1 cellular context compared by ENCODE assay signal in the genomic region with DNA sequence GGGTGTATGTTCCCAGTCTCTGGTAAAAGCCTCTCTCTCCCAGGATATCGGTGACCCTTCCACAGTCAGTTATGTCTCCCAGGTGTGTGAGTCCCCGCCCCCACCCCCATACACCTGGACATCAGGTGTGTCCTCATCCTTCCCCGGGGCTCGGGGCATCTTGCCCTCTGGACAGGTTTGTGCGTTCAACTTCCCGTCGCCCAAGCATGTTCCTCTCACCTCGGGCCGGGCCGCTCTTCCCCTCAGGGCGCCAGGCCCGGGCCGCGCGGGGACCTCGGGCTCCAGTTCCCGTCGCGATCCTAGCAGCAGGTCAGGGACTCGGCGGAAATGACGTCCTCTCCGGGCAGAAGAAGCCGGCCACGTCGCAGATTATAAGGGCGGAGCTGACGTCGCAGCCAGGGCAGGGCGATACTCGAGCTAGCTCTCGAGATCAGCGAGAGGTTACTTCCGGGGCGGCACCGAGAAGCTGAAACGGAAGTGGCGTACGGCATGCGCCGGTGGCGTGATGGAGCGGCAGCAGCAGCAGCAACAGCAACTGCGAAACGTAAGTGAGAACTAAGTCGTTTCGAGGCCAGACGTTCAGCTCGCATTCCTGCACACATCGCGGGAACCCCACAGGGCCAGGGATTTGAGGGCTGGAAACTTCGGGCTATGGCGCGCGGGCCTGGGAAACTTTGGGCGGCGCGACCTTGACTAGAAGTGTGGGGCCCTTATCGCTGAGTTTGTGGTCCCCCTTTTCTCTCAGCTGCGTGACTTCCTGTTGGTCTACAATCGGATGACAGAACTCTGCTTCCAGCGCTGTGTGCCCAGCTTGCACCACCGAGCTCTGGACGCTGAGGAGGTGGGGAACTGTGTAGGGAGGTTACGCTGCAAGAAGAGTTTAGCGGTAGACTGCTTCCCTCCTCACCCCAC.
A peak's percentile ranks its signal among the peaks of the same experiment; 100 is the strongest.
TF ChIP-seq lines count a peak whose summit lies in the region.

A gene with protein sequence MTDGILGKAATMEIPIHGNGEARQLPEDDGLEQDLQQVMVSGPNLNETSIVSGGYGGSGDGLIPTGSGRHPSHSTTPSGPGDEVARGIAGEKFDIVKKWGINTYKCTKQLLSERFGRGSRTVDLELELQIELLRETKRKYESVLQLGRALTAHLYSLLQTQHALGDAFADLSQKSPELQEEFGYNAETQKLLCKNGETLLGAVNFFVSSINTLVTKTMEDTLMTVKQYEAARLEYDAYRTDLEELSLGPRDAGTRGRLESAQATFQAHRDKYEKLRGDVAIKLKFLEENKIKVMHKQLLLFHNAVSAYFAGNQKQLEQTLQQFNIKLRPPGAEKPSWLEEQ (minus strand): TSS at position 320 of the 912 bp plus-strand sequence. CDS start 910 bp downstream, outside the sequence.
A gene with protein sequence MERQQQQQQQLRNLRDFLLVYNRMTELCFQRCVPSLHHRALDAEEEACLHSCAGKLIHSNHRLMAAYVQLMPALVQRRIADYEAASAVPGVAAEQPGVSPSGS (plus strand): TSS at position 490 of the 912 bp plus-strand sequence. CDS start 16 bp downstream, at position 506.

TF ChIP-seq in HepG2, 621 proteins besides CTCF, POLR2A, EP300 and RAD21 (continued from another document and continues in another):
- TF ChIP-seq, protein P1, sequence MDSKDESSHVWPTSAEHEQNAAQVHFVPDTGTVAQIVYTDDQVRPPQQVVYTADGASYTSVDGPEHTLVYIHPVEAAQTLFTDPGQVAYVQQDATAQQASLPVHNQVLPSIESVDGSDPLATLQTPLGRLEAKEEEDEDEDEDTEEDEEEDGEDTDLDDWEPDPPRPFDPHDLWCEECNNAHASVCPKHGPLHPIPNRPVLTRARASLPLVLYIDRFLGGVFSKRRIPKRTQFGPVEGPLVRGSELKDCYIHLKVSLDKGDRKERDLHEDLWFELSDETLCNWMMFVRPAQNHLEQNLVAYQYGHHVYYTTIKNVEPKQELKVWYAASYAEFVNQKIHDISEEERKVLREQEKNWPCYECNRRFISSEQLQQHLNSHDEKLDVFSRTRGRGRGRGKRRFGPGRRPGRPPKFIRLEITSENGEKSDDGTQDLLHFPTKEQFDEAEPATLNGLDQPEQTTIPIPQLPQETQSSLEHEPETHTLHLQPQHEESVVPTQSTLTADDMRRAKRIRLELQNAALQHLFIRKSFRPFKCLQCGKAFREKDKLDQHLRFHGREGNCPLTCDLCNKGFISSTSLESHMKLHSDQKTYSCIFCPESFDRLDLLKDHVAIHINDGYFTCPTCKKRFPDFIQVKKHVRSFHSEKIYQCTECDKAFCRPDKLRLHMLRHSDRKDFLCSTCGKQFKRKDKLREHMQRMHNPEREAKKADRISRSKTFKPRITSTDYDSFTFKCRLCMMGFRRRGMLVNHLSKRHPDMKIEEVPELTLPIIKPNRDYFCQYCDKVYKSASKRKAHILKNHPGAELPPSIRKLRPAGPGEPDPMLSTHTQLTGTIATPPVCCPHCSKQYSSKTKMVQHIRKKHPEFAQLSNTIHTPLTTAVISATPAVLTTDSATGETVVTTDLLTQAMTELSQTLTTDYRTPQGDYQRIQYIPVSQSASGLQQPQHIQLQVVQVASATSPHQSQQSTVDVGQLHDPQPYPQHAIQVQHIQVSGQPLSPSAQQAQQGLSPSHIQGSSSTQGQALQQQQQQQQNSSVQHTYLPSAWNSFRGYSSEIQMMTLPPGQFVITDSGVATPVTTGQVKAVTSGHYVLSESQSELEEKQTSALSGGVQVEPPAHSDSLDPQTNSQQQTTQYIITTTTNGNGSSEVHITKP (CRISPR knock-in tag; IDR thresholded peaks at IDR 0.05; ENCODE audit: low read depth) = no peak
- TF ChIP-seq, protein P2, sequence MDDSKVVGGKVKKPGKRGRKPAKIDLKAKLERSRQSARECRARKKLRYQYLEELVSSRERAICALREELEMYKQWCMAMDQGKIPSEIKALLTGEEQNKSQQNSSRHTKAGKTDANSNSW (CRISPR knock-in tag; IDR thresholded peaks at IDR 0.05; ENCODE audit: borderline replicate concordance) = 0 out of 2 replicates have a peak, but pooled peaks have one; percentile 85
- TF ChIP-seq TGIF2 (CRISPR knock-in tag; IDR thresholded peaks at IDR 0.05) = no peak; the same call in 1 of the 2 replicates
- TF ChIP-seq ZNF564 (CRISPR knock-in tag; IDR thresholded peaks at IDR 0.05) = no peak
- TF ChIP-seq, protein P3, sequence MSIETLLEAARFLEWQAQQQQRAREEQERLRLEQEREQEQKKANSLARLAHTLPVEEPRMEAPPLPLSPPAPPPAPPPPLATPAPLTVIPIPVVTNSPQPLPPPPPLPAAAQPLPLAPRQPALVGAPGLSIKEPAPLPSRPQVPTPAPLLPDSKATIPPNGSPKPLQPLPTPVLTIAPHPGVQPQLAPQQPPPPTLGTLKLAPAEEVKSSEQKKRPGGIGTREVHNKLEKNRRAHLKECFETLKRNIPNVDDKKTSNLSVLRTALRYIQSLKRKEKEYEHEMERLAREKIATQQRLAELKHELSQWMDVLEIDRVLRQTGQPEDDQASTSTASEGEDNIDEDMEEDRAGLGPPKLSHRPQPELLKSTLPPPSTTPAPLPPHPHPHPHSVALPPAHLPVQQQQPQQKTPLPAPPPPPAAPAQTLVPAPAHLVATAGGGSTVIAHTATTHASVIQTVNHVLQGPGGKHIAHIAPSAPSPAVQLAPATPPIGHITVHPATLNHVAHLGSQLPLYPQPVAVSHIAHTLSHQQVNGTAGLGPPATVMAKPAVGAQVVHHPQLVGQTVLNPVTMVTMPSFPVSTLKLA (IDR thresholded peaks at IDR 0.05) = peak; percentile 67; the same call in 1 of the 2 replicates
- TF ChIP-seq ZSCAN12 (CRISPR knock-in tag; IDR thresholded peaks at IDR 0.05) = no peak
- 0 out of 2 replicates have a peak, but pooled peaks have one; percentile 60 for TF ChIP-seq HOXA9 (CRISPR knock-in tag; IDR thresholded peaks at IDR 0.05; ENCODE audit: borderline replicate concordance)
- TF ChIP-seq IKZF1 (IDR thresholded peaks at IDR 0.05) = no peak
- 0 out of 2 replicates have a peak, but pooled peaks have one; percentile 61 for TF ChIP-seq KLF6 (CRISPR knock-in tag; IDR thresholded peaks at IDR 0.05)
- TF ChIP-seq DR1 (CRISPR knock-in tag; IDR thresholded peaks at IDR 0.05) = peak; percentile 77
- TF ChIP-seq ZNF30 (CRISPR knock-in tag; IDR thresholded peaks at IDR 0.05) = no peak
- TF ChIP-seq ZNF782 (CRISPR knock-in tag; IDR thresholded peaks at IDR 0.05; ENCODE audit: borderline replicate concordance) = peak; percentile 69; the same call in 1 of the 2 replicates
- peak; percentile 84 for TF ChIP-seq FOXK1 (CRISPR knock-in tag; IDR thresholded peaks at IDR 0.05; ENCODE audit: borderline replicate concordance, low read depth)
- TF ChIP-seq, protein P4, sequence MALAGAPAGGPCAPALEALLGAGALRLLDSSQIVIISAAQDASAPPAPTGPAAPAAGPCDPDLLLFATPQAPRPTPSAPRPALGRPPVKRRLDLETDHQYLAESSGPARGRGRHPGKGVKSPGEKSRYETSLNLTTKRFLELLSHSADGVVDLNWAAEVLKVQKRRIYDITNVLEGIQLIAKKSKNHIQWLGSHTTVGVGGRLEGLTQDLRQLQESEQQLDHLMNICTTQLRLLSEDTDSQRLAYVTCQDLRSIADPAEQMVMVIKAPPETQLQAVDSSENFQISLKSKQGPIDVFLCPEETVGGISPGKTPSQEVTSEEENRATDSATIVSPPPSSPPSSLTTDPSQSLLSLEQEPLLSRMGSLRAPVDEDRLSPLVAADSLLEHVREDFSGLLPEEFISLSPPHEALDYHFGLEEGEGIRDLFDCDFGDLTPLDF (CRISPR knock-in tag; IDR thresholded peaks at IDR 0.05) = 0 out of 2 replicates have a peak, but pooled peaks have one; percentile 23
- TF ChIP-seq, protein P5, sequence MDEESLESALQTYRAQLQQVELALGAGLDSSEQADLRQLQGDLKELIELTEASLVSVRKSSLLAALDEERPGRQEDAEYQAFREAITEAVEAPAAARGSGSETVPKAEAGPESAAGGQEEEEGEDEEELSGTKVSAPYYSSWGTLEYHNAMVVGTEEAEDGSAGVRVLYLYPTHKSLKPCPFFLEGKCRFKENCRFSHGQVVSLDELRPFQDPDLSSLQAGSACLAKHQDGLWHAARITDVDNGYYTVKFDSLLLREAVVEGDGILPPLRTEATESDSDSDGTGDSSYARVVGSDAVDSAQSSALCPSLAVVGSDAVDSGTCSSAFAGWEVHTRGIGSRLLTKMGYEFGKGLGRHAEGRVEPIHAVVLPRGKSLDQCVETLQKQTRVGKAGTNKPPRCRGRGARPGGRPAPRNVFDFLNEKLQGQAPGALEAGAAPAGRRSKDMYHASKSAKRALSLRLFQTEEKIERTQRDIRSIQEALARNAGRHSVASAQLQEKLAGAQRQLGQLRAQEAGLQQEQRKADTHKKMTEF (CRISPR knock-in tag; IDR thresholded peaks at IDR 0.05) = peak; percentile 89
- no peak for TF ChIP-seq SNRNP70 (IDR thresholded peaks at IDR 0.05; ENCODE audit: low read depth, low read length)
- TF ChIP-seq, protein P6, sequence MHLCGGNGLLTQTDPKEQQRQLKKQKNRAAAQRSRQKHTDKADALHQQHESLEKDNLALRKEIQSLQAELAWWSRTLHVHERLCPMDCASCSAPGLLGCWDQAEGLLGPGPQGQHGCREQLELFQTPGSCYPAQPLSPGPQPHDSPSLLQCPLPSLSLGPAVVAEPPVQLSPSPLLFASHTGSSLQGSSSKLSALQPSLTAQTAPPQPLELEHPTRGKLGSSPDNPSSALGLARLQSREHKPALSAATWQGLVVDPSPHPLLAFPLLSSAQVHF (CRISPR knock-in tag; IDR thresholded peaks at IDR 0.05) = 0 out of 2 replicates have a peak, but pooled peaks have one; percentile 64
- peak; percentile 78 for TF ChIP-seq SIX4 (CRISPR knock-in tag; IDR thresholded peaks at IDR 0.05)
- TF ChIP-seq ZNF558 (CRISPR knock-in tag; IDR thresholded peaks at IDR 0.05; ENCODE audit: borderline replicate concordance) = 0 out of 2 replicates have a peak, but pooled peaks have one; percentile 54
- no peak; the same call in 1 of the 2 replicates for TF ChIP-seq MXD4 (CRISPR knock-in tag; IDR thresholded peaks at IDR 0.05)
- no peak for TF ChIP-seq NFIB (CRISPR knock-in tag; IDR thresholded peaks at IDR 0.05; ENCODE audit: borderline replicate concordance)
- TF ChIP-seq ZBTB7A (CRISPR knock-in tag; IDR thresholded peaks at IDR 0.05) = no peak
- no peak for TF ChIP-seq ZMYM2 (CRISPR knock-in tag; IDR thresholded peaks at IDR 0.05)
- TF ChIP-seq TARDBP (CRISPR knock-in tag; IDR thresholded peaks at IDR 0.05) = peak; percentile 19; the same call in 1 of the 2 replicates
- TF ChIP-seq PLRG1 (conservative IDR thresholded peaks at IDR 0.05) = no peak
- no peak for TF ChIP-seq ZNF101 (CRISPR knock-in tag; IDR thresholded peaks at IDR 0.05; ENCODE audit: borderline replicate concordance, low read depth)
- TF ChIP-seq U2AF1 (optimal IDR thresholded peaks at IDR 0.05; ENCODE audit: low read depth, low read length) = no peak
- TF ChIP-seq PRPF4 (IDR thresholded peaks at IDR 0.05; ENCODE audit: low read depth, low read length, poor library complexity, severe bottlenecking) = no peak
- TF ChIP-seq, protein P7, sequence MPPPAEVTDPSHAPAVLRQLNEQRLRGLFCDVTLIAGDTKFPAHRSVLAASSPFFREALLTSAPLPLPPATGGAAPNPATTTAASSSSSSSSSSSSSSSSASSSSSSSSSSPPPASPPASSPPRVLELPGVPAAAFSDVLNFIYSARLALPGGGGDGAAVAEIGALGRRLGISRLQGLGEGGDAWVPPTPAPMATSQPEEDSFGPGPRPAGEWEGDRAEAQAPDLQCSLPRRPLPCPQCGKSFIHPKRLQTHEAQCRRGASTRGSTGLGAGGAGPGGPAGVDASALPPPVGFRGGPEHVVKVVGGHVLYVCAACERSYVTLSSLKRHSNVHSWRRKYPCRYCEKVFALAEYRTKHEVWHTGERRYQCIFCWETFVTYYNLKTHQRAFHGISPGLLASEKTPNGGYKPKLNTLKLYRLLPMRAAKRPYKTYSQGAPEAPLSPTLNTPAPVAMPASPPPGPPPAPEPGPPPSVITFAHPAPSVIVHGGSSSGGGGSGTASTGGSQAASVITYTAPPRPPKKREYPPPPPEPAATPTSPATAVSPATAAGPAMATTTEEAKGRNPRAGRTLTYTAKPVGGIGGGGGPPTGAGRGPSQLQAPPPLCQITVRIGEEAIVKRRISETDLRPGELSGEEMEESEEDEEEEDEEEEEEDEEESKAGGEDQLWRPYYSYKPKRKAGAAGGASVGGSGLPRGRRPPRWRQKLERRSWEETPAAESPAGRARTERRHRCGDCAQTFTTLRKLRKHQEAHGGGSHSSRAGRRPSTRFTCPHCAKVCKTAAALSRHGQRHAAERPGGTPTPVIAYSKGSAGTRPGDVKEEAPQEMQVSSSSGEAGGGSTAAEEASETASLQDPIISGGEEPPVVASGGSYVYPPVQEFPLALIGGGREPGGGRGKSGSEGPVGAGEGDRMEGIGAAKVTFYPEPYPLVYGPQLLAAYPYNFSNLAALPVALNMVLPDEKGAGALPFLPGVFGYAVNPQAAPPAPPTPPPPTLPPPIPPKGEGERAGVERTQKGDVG (CRISPR knock-in tag; IDR thresholded peaks at IDR 0.05; ENCODE audit: borderline replicate concordance) = 0 out of 2 replicates have a peak, but pooled peaks have one; percentile 43
- TF ChIP-seq, protein P8, sequence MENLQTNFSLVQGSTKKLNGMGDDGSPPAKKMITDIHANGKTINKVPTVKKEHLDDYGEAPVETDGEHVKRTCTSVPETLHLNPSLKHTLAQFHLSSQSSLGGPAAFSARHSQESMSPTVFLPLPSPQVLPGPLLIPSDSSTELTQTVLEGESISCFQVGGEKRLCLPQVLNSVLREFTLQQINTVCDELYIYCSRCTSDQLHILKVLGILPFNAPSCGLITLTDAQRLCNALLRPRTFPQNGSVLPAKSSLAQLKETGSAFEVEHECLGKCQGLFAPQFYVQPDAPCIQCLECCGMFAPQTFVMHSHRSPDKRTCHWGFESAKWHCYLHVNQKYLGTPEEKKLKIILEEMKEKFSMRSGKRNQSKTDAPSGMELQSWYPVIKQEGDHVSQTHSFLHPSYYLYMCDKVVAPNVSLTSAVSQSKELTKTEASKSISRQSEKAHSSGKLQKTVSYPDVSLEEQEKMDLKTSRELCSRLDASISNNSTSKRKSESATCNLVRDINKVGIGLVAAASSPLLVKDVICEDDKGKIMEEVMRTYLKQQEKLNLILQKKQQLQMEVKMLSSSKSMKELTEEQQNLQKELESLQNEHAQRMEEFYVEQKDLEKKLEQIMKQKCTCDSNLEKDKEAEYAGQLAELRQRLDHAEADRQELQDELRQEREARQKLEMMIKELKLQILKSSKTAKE (CRISPR knock-in tag; IDR thresholded peaks at IDR 0.05; ENCODE audit: borderline replicate concordance) = no peak
- no peak for TF ChIP-seq HDAC1 (CRISPR knock-in tag; IDR thresholded peaks at IDR 0.05)
- TF ChIP-seq ZNF672 (CRISPR knock-in tag; IDR thresholded peaks at IDR 0.05) = no peak
- TF ChIP-seq ZFP82 (CRISPR knock-in tag; IDR thresholded peaks at IDR 0.05; ENCODE audit: borderline replicate concordance) = peak; percentile 22; the same call in 1 of the 2 replicates
- TF ChIP-seq ZFP36 (IDR thresholded peaks at IDR 0.05; ENCODE audit: borderline replicate concordance, low read depth, low read length, partially characterized antibody) = no peak
- no peak for TF ChIP-seq ADNP (CRISPR knock-in tag; IDR thresholded peaks at IDR 0.05)
- no peak for TF ChIP-seq THYN1 (CRISPR knock-in tag; IDR thresholded peaks at IDR 0.05; ENCODE audit: borderline replicate concordance, low read depth)
- TF ChIP-seq, protein P9, sequence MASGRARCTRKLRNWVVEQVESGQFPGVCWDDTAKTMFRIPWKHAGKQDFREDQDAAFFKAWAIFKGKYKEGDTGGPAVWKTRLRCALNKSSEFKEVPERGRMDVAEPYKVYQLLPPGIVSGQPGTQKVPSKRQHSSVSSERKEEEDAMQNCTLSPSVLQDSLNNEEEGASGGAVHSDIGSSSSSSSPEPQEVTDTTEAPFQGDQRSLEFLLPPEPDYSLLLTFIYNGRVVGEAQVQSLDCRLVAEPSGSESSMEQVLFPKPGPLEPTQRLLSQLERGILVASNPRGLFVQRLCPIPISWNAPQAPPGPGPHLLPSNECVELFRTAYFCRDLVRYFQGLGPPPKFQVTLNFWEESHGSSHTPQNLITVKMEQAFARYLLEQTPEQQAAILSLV (CRISPR knock-in tag; IDR thresholded peaks at IDR 0.05; ENCODE audit: borderline replicate concordance) = peak; percentile 79; the same call in 1 of the 2 replicates
